9 cellular contexts compared by ENCODE assay signal in the genomic region with DNA sequence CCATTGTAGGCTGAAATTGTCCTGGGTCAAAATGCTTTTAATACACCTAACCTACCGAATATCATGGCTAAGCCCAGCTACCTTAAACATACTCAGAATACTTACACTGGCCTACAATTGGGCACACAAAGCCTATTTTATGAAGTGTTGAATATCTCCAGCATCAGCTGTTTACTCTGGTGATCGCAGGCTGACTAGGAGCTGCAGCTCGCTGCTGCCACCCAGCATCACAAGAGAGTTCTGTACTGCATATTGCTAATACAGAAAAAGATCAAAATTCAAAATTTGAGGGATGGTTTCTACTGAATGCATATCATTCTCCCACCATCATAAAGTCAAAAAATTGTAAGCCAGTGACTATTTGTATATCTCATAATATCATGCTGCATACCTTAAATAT. TPM values are rescaled to one million over a fixed set of nuclear protein-coding genes. Genes with fewer than 3 reads are reported as not detected.
DNase-seq lines count a peak whose midpoint lies in the region; ATAC-seq and TF ChIP-seq lines count a peak whose summit lies in the region.
"Had no signal": no experiment of that assay in that cellular context is flagged by ENCODE, and none has a peak within 500 bp of the region (broad histone marks: within the 10 kb centered on the region; RNA-seq: fewer than 3 reads in every experiment).

No MANE protein-coding gene starts in this region.

- ATAC-seq in RWPE2 (ENCODE audit: low read depth) = no peak

- intact Hi-C loops in posterior vena cava (cut with DNase I) = no loop called here
- intact Hi-C loops in spleen (cut with DNase I; ENCODE audit: low total_unique reads) = no loop called here
- intact Hi-C loops in cardiac septum (cut with DNase I) = no loop called here

- H3K27me3 ChIP-seq in RWPE2 (ENCODE audit: insufficient read depth, poor library complexity, severe bottlenecking) = no peaks in the 10 kb centered on the region
- no peaks in the 10 kb centered on the region for H3K27me3 ChIP-seq in spleen (replicated peaks in 1 of 7)

- H3K9me3 ChIP-seq in RWPE2 (ENCODE audit: severe bottlenecking) (no peaks in the 10 kb centered on the region), spleen (no peaks in the 10 kb centered on the region)

- H3K4me1 ChIP-seq in RWPE2 (ENCODE audit: insufficient read depth, poor library complexity, severe bottlenecking) (no peaks in the 10 kb centered on the region), spleen (no peaks in the 10 kb centered on the region)

- 83 to 94% (median 89%) methylated on average over 3 of the region's 3 CpGs for WGBS in spleen, 5 donors

- no peak for TF ChIP-seq POLR2A in spleen (IDR thresholded peaks at IDR 0.05)

- H3K36me3 ChIP-seq in RWPE2 (ENCODE audit: low read depth) = peaks cover 38% of the 10 kb centered on the region
- peaks cover 0 to 74% (median 4%) of the 10 kb centered on the region in 6 donors for H3K36me3 ChIP-seq in spleen

- H3K27ac ChIP-seq in RWPE2 (ENCODE audit: poor library complexity, severe bottlenecking) = no peak overlapping the region
- no peak overlapping the region for H3K27ac ChIP-seq in spleen

- TF ChIP-seq CTCF in GM12873 (IDR thresholded peaks at IDR 0.05; ENCODE audit: insufficient read depth, low read depth, low read length, missing control alignments) = peak; percentile 36
- peak; percentile 57 for TF ChIP-seq CTCF in RWPE2 (IDR thresholded peaks at IDR 0.05; ENCODE audit: poor library complexity, severe bottlenecking)
- peak; percentile 52 for TF ChIP-seq CTCF in foreskin fibroblast (IDR thresholded peaks at IDR 0.05; ENCODE audit: low read depth, low read length)
- TF ChIP-seq CTCF in spleen (IDR thresholded peaks at IDR 0.05 in 8 of 11, conservative IDR thresholded peaks at IDR 0.05 in 3 of 11) = no peak

- H3K4me3 ChIP-seq in RWPE2 (ENCODE audit: severe bottlenecking) (no peak overlapping the region), foreskin fibroblast (ENCODE audit: low read depth in 1 of 2, low read length in 2 of 2) (no peak overlapping the region), spleen (no peak overlapping the region)

- DNase-seq in AG08396 (ENCODE audit: low spot score) (peak; percentile 9), RWPE2 (ENCODE audit: low spot score) (no peak), foreskin fibroblast (peak; percentile 26 to 58), posterior vena cava (ENCODE audit: low spot score) (no peak), spleen (no peak), HPDE6-E6E7 (ENCODE audit: extremely low spot score) (no peak), cardiac septum (ENCODE audit: low spot score) (no peak)
- DNase-seq: NCI-H226 had no signal

RNA-seq across cellular contexts. Expression of gene ULK2, which starts 55.3 kb away (rescaled TPM):
- 10 to 100 TPM; 20.5 to 23.8 TPM for total RNA-seq in posterior vena cava
- total RNA-seq in spleen = 10 to 100 TPM; 12.2 to 20.9 (median 18.1) TPM
- 1 to 10 TPM; 2.7 to 5.2 (median 3.6) TPM for polyA plus RNA-seq in spleen
- 14.0 TPM for total RNA-seq in cardiac septum

Comparison
In these comparisons a context has a peak if more than half of its experiments do, and no peak if none do; other contexts are left out.
1. DNase-seq: peak in AG08396 (single experiment) and foreskin fibroblast (2 of 2); none in RWPE2 (single experiment), posterior vena cava (single experiment), spleen (single experiment), HPDE6-E6E7 (single experiment) and cardiac septum (single experiment).
2. CTCF ChIP-seq: peak in GM12873 (single experiment), RWPE2 (single experiment) and foreskin fibroblast (single experiment); none in spleen (0 of 11).